Comparison of ENCODE assay signal across 18 cellular contexts in genomic region chr10:71437537-71438058, GRCh38. TPM values are rescaled to one million over a fixed set of nuclear protein-coding genes. Genes with fewer than 3 reads are reported as not detected.
DNase-seq lines count a peak whose midpoint lies in the region; ATAC-seq and TF ChIP-seq lines count a peak whose summit lies in the region.
"Had no signal": no experiment of that assay in that cellular context is flagged by ENCODE, and none has a peak within 500 bp of the region (broad histone marks: within the 10 kb centered on the region; RNA-seq: fewer than 3 reads in every experiment).

No MANE protein-coding gene starts in this region.

- ATAC-seq in RWPE2 (ENCODE audit: low read depth) (no peak), sciatic nerve (no peak), HG02973 (IDR thresholded peaks at IDR 0.05; ENCODE audit: unreplicated experiment) (no peak)
- ATAC-seq: GM23338, PC-3 had no signal

- H3K27ac ChIP-seq in RWPE2 (ENCODE audit: poor library complexity, severe bottlenecking) = no peak overlapping the region
- H3K27ac ChIP-seq: 22Rv1 had no signal

- H3K9me3 ChIP-seq in RWPE2 (ENCODE audit: severe bottlenecking) = no peaks in the 10 kb centered on the region

- DNase-seq in DMS 273 (lab: John Stamatoyannopoulos, UW; ENCODE audit: unreplicated experiment) (peak; percentile 37), DMS 273 treated with DMSO at 0.1 percent for 48 hours (lab: John Stamatoyannopoulos, UW) (no peak), RWPE2 (ENCODE audit: low spot score) (peak; percentile 6), globus pallidus (ENCODE audit: low spot score) (peak; percentile 13), sciatic nerve (ENCODE audit: low spot score) (peak; percentile 45), NCI-H69 (lab: John Stamatoyannopoulos, UW) (no peak), iPS-NIHi11 (ENCODE audit: low spot score) (no peak)
- DNase-seq: GF-D8, MV-4-11, NCI-H1417 treated with DMSO at 0.1 percent for 48 hours, NCI-H2029, NCI-H2171 treated with DMSO at 0.1 percent for 48 hours, NCI-H446 treated with DMSO at 0.1 percent for 48 hours, NCI-H774, PC-3 had no signal

- intact Hi-C loops in sciatic nerve (cut with DNase I) = no loop called here

- no peak for TF ChIP-seq CTCF in RWPE2 (IDR thresholded peaks at IDR 0.05; ENCODE audit: poor library complexity, severe bottlenecking)

- no peaks in the 10 kb centered on the region for H3K36me3 ChIP-seq in RWPE2 (ENCODE audit: low read depth)

- no peak overlapping the region for H3K4me3 ChIP-seq in RWPE2 (ENCODE audit: severe bottlenecking)
- H3K4me3 ChIP-seq: GM23338 had no signal

- H3K27me3 ChIP-seq in RWPE2 (ENCODE audit: insufficient read depth, poor library complexity, severe bottlenecking) = no peaks in the 10 kb centered on the region

- H3K4me1 ChIP-seq in RWPE2 (ENCODE audit: insufficient read depth, poor library complexity, severe bottlenecking) = no peaks in the 10 kb centered on the region

RNA-seq across cellular contexts. Expression of gene CDH23, which starts 40.9 kb away (rescaled TPM):
- total RNA-seq in sciatic nerve = 20.1 TPM
- total RNA-seq: PC-3 had no signal

Comparison
In these comparisons a context has a peak if more than half of its experiments do, and no peak if none do; other contexts are left out.
1. DNase-seq: peak in DMS 273 (single experiment), RWPE2 (single experiment), globus pallidus (single experiment) and sciatic nerve (single experiment); none in DMS 273 treated with DMSO at 0.1 percent for 48 hours (single experiment), NCI-H69 (single experiment) and iPS-NIHi11 (single experiment).